ENCODE assay signal across 1 cellular context in the genomic region with DNA sequence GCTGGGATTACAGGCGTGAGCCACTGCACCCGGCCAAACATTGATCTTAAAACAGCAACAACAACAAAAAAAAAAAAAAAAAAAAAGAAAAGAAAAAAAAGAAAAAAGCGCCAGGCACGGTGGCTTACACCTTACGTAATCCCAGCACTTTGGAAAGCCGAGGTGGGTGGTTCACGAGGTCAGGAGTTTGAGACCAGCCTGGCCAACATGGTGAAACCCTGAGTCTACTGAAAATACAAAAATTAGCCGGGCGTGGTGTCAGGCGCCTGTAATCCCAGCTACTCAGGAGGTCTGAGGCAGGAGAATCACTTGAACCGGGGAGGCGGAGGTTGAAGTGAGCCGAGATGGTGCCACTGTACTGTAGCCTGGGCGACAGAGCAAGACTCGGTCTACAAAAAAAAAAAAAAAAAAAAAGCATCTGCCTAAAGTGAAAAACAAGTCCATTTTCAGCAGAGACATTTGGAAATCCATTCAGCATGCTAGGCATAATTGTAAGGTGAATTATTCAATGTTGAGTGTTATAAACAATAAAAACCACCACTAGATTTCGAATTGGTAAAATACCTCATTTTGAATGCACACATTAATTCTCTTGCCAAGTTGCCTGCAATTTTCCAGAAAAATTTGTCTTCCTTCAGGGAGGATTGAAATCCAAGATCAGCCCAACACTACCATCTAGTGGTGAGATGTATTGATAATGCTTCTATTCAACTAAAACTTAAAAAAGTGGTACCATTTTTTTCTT.
TF ChIP-seq lines count a peak whose summit lies in the region.

No MANE protein-coding gene starts in this region.

TF ChIP-seq in WTC11, 78 proteins besides CTCF, POLR2A, EP300 and RAD21 (continued from another document):
- TF ChIP-seq, protein P1, sequence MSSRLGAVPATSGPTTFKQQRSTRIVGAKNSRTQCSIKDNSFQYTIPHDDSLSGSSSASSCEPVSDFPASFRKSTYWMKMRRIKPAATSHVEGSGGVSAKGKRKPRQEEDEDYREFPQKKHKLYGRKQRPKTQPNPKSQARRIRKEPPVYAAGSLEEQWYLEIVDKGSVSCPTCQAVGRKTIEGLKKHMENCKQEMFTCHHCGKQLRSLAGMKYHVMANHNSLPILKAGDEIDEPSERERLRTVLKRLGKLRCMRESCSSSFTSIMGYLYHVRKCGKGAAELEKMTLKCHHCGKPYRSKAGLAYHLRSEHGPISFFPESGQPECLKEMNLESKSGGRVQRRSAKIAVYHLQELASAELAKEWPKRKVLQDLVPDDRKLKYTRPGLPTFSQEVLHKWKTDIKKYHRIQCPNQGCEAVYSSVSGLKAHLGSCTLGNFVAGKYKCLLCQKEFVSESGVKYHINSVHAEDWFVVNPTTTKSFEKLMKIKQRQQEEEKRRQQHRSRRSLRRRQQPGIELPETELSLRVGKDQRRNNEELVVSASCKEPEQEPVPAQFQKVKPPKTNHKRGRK (CRISPR knock-in tag; IDR thresholded peaks at IDR 0.05; ENCODE audit: borderline replicate concordance), result no peak
- TF ChIP-seq, protein P2, sequence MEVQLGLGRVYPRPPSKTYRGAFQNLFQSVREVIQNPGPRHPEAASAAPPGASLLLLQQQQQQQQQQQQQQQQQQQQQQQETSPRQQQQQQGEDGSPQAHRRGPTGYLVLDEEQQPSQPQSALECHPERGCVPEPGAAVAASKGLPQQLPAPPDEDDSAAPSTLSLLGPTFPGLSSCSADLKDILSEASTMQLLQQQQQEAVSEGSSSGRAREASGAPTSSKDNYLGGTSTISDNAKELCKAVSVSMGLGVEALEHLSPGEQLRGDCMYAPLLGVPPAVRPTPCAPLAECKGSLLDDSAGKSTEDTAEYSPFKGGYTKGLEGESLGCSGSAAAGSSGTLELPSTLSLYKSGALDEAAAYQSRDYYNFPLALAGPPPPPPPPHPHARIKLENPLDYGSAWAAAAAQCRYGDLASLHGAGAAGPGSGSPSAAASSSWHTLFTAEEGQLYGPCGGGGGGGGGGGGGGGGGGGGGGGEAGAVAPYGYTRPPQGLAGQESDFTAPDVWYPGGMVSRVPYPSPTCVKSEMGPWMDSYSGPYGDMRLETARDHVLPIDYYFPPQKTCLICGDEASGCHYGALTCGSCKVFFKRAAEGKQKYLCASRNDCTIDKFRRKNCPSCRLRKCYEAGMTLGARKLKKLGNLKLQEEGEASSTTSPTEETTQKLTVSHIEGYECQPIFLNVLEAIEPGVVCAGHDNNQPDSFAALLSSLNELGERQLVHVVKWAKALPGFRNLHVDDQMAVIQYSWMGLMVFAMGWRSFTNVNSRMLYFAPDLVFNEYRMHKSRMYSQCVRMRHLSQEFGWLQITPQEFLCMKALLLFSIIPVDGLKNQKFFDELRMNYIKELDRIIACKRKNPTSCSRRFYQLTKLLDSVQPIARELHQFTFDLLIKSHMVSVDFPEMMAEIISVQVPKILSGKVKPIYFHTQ (CRISPR knock-in tag; IDR thresholded peaks at IDR 0.05), result no peak
- TF ChIP-seq, protein P3, sequence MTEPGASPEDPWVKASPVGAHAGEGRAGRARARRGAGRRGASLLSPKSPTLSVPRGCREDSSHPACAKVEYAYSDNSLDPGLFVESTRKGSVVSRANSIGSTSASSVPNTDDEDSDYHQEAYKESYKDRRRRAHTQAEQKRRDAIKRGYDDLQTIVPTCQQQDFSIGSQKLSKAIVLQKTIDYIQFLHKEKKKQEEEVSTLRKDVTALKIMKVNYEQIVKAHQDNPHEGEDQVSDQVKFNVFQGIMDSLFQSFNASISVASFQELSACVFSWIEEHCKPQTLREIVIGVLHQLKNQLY (CRISPR knock-in tag; IDR thresholded peaks at IDR 0.05), result no peak
- TF ChIP-seq CREB1 (CRISPR knock-in tag; IDR thresholded peaks at IDR 0.05) (no peak), FOXJ3 (CRISPR knock-in tag; IDR thresholded peaks at IDR 0.05; ENCODE audit: borderline replicate concordance) (no peak)
